In genomic region chr9:137378688-137379410, GRCh38 we compare ENCODE assay signal across 1 cellular context. TPM values are rescaled to one million over a fixed set of nuclear protein-coding genes. Genes with fewer than 3 reads are reported as not detected.
"Had no signal": no experiment of that assay in that cellular context is flagged by ENCODE, and none has a peak within 500 bp of the region (broad histone marks: within the 10 kb centered on the region; RNA-seq: fewer than 3 reads in every experiment).

No MANE protein-coding gene starts in this region.

RNA-seq across cellular contexts. Expression of gene NOXA1, which starts 44.3 kb away (rescaled TPM):
- total RNA-seq: M059J had no signal
